8 cellular contexts compared by ENCODE assay signal in the genomic region with DNA sequence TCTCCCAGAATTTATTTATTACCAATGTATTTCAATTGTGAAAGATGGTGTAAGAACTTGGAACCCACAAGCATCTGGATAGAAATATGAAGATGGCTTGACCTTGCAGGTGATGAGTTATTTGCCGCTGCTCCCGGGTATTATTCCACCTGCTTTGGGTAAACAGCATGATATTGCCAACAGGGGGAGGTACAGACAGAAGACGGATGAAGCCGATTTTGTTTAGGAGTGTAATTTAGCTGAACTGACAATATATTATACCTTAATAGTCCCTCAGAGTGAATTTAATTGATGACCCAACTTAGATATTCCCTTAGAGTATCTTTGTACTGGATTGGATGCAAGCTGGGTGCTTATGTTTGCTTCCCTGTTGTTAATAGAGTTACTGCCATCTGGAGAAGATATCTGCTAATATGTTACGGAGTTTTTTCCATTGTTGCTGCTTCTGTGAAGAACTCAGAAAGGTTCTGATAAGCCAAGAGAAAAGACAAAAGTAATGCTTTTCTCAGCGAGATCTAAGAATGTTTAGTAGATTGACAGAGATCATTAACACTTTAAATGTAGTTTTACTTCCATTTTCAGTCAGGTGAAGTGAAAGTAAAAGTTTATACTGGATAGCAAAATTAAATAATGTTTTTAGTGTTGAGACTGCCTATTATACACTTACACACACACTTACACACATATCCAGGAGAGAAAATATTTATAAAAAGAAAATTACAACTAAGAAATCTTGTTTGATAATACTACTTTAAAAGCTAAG.
A peak's percentile ranks its signal among the peaks of the same experiment; 100 is the strongest.
DNase-seq lines count a peak whose midpoint lies in the region; ATAC-seq and TF ChIP-seq lines count a peak whose summit lies in the region.

No MANE protein-coding gene starts in this region.

- peak; percentile 70 for TF ChIP-seq CTCF in endodermal cell (conservative IDR thresholded peaks at IDR 0.05)
- peak; percentile 40 for TF ChIP-seq CTCF in type B pancreatic cell (conservative IDR thresholded peaks at IDR 0.05)

- no peaks in the 10 kb centered on the region for H3K36me3 ChIP-seq in endodermal cell (ENCODE audit: control insufficient read depth, insufficient read depth, low read length)

- H3K36me3 Mint-ChIP-seq in endodermal cell (ENCODE audit: low read depth) (no peaks in the 10 kb centered on the region), type B pancreatic cell (no peaks in the 10 kb centered on the region)

- 80 to 88% methylated on average over 4 to 6 of the region's 6 CpGs for WGBS in endodermal cell (ENCODE audit: insufficient coverage in 1 of 2, insufficient read length in 1 of 2), 2 experiments

- H3K27me3 Mint-ChIP-seq in endodermal cell (ENCODE audit: insufficient read depth) (no peaks in the 10 kb centered on the region), type B pancreatic cell (no peaks in the 10 kb centered on the region)

- no peak overlapping the region for H3K4me3 ChIP-seq in endodermal cell (ENCODE audit: low read length)

- H3K9me3 Mint-ChIP-seq in endodermal cell, result no peaks in the 10 kb centered on the region
- H3K9me3 Mint-ChIP-seq in type B pancreatic cell, result no peaks in the 10 kb centered on the region

- H3K27ac Mint-ChIP-seq in endodermal cell (no peak overlapping the region), type B pancreatic cell (no peak overlapping the region)

- H3K4me1 Mint-ChIP-seq in endodermal cell (peaks cover 6% of the 10 kb centered on the region), type B pancreatic cell (ENCODE audit: unreplicated experiment) (peaks cover 6% of the 10 kb centered on the region)

- H3K4me3 Mint-ChIP-seq in endodermal cell (no peak overlapping the region), type B pancreatic cell (peak overlapping the region; percentile 63)

- no peaks in the 10 kb centered on the region for H3K27me3 ChIP-seq in endodermal cell (ENCODE audit: control insufficient read depth, insufficient read depth, low read length, poor library complexity, severe bottlenecking)

- DNase-seq in NCI-H460 (ENCODE audit: extremely low read depth, low read depth), result peak; percentile 12
- peak; percentile 44 for DNase-seq in endodermal cell
- DNase-seq in type B pancreatic cell (ENCODE audit: extremely low spot score, unreplicated experiment), result no peak
- DNase-seq in NCI-H446 treated with DMSO at 0.1 percent for 48 hours (lab: John Stamatoyannopoulos, UW), result no peak
- no peak for DNase-seq in stimulated activated CD4-positive, alpha-beta T cell treated with anti-CD3 and anti-CD28 coated beads, Interleukin-2, amount 100 ng/mL, for 24 hours

- ATAC-seq in GM18498 (IDR thresholded peaks at IDR 0.05; ENCODE audit: unreplicated experiment) (peak; percentile 66), HG02623 (IDR thresholded peaks at IDR 0.05; ENCODE audit: unreplicated experiment) (peak; percentile 44), GM21526 (IDR thresholded peaks at IDR 0.05; ENCODE audit: low FRiP score, unreplicated experiment) (no peak)

- no peaks in the 10 kb centered on the region for H3K9me3 ChIP-seq in endodermal cell (ENCODE audit: control insufficient read depth, low read length)

- H3K27ac ChIP-seq in endodermal cell (ENCODE audit: low read depth, low read length), result no peak overlapping the region

- H3K4me1 ChIP-seq in endodermal cell (ENCODE audit: control insufficient read depth, insufficient read depth, low read length), result no peaks in the 10 kb centered on the region

- H3K9ac ChIP-seq in endodermal cell (ENCODE audit: extremely low read depth, low read length, poor library complexity, severe bottlenecking), result no peak overlapping the region

Comparison
In these comparisons a context has a peak if more than half of its experiments do, and no peak if none do; other contexts are left out.
1. DNase-seq: peak in NCI-H460 (single experiment) and endodermal cell (single experiment); none in type B pancreatic cell (single experiment), NCI-H446 treated with DMSO at 0.1 percent for 48 hours (single experiment) and stimulated activated CD4-positive, alpha-beta T cell treated with anti-CD3 and anti-CD28 coated beads, Interleukin-2, amount 100 ng/mL, for 24 hours (0 of 2).